In genomic region chr11:19389787-19390303, GRCh38 we compare ENCODE assay signal across 15 cellular contexts.
A peak's percentile ranks its signal among the peaks of the same experiment; 100 is the strongest.
DNase-seq lines count a peak whose midpoint lies in the region; ATAC-seq, FAIRE-seq and TF ChIP-seq lines count a peak whose summit lies in the region.
"Had no signal": no experiment of that assay in that cellular context is flagged by ENCODE, and none has a peak within 500 bp of the region (broad histone marks: within the 10 kb centered on the region; RNA-seq: fewer than 3 reads in every experiment).

No MANE protein-coding gene starts in this region.

- WGBS in upper lobe of left lung, 2 donors = 56 to 62% methylated on average over 3 of the region's 3 CpGs

- H3K9me3 ChIP-seq in mucosa of rectum (ENCODE audit: control insufficient read depth in 2 of 2, low read length in 2 of 2) (no peaks in the 10 kb centered on the region), upper lobe of left lung (no peaks in the 10 kb centered on the region)
- H3K9me3 ChIP-seq: ovary had no signal

- H3K4me1 ChIP-seq in mucosa of rectum (ENCODE audit: control insufficient read depth in 2 of 2, insufficient read depth in 2 of 2, low read length in 2 of 2) (no peaks in the 10 kb centered on the region), upper lobe of left lung (peaks cover 0 to 9% (median 3%) of the 10 kb centered on the region in 4 donors)

- no peak overlapping the region for H3K9ac ChIP-seq in mucosa of rectum (ENCODE audit: low read depth in 1 of 2, low read length in 2 of 2)

- TF ChIP-seq CTCF in fibroblast of villous mesenchyme (IDR thresholded peaks at IDR 0.05; ENCODE audit: insufficient read depth, low read depth, low read length) (no peak), upper lobe of left lung (IDR thresholded peaks at IDR 0.05) (no peak)

- ATAC-seq in upper lobe of left lung (ENCODE audit: low FRiP score in 2 of 2) = peak; percentile 55
- ATAC-seq: activated CD4-positive, CD25-positive, alpha-beta regulatory T cell treated with anti-CD3 and anti-CD28 coated beads, Interleukin-2, amount 50 U/mL, for 24 hours had no signal

- no peak for FAIRE-seq in frontal cortex (lab: Jason Lieb, UNC)

- H3K36me3 ChIP-seq in mucosa of rectum (ENCODE audit: control insufficient read depth in 2 of 2, insufficient read depth in 2 of 2, low read length in 2 of 2) (no peaks in the 10 kb centered on the region), upper lobe of left lung (no peaks in the 10 kb centered on the region)
- H3K36me3 ChIP-seq: ovary had no signal

- TF ChIP-seq EP300 in upper lobe of left lung (IDR thresholded peaks at IDR 0.05) = peak in 2 of 4 donors; percentile 20 to 21

- H3K27ac ChIP-seq in mucosa of rectum (ENCODE audit: low read depth in 2 of 2, low read length in 2 of 2) = peak overlapping the region; percentile 19 to 35
- H3K27ac ChIP-seq in upper lobe of left lung = peak overlapping the region in 3 of 4 donors; percentile 10 to 38 (median 30)
- H3K27ac ChIP-seq: 22Rv1, ovary had no signal

- H3K4me3 ChIP-seq in fibroblast of villous mesenchyme (ENCODE audit: low read depth, low read length) (no peak overlapping the region), mucosa of rectum (ENCODE audit: low read length in 2 of 2) (no peak overlapping the region), upper lobe of left lung (no peak overlapping the region)
- H3K4me3 ChIP-seq: ovary had no signal

- in situ Hi-C loops in G401 (cut with HindIII; ENCODE audit: low sequenced_read_pairs) = no loop called here

- TF ChIP-seq POLR2A in upper lobe of left lung (IDR thresholded peaks at IDR 0.05) = no peak

- H3K27me3 ChIP-seq in mucosa of rectum (ENCODE audit: control insufficient read depth in 2 of 2, insufficient read depth in 2 of 2, low read length in 2 of 2) = no peaks in the 10 kb centered on the region
- H3K27me3 ChIP-seq in upper lobe of left lung = no peaks in the 10 kb centered on the region
- H3K27me3 ChIP-seq: ovary had no signal

- peak; percentile 19 for DNase-seq in activated CD8-positive, alpha-beta memory T cell treated with anti-CD3 and anti-CD28 coated beads for 24 hours
- no peak for DNase-seq in activated CD8-positive, alpha-beta memory T cell treated with anti-CD3 and anti-CD28 coated beads, Interleukin-2, amount 50 U/mL, for 4 hours
- DNase-seq in fibroblast of villous mesenchyme (ENCODE audit: low read depth) = peak; percentile 88
- DNase-seq in upper lobe of left lung = peak in 1 of 2 donors; percentile 35
- no peak for DNase-seq in activated CD4-positive, alpha-beta T cell treated with anti-CD3 and anti-CD28 coated beads, Interleukin-2, amount 50 U/mL, for 1 hour
- DNase-seq in frontal cortex (ENCODE audit: low spot score in 2 of 2) = no peak
- DNase-seq in G401 (ENCODE audit: low spot score) = no peak
- DNase-seq: activated naive CD8-positive, alpha-beta T cell treated with anti-CD3 and anti-CD28 coated beads for 36 hours; CD4-positive, alpha-beta T cell; NCI-H2171 treated with DMSO at 0.1 percent for 48 hours; trophoblast cell had no signal

Comparison
In these comparisons a context has a peak if more than half of its experiments do, and no peak if none do; other contexts are left out.
1. DNase-seq: peak in activated CD8-positive, alpha-beta memory T cell treated with anti-CD3 and anti-CD28 coated beads for 24 hours (single experiment) and fibroblast of villous mesenchyme (single experiment); none in activated CD8-positive, alpha-beta memory T cell treated with anti-CD3 and anti-CD28 coated beads, Interleukin-2, amount 50 U/mL, for 4 hours (single experiment), activated CD4-positive, alpha-beta T cell treated with anti-CD3 and anti-CD28 coated beads, Interleukin-2, amount 50 U/mL, for 1 hour (single experiment), frontal cortex (0 of 2) and G401 (single experiment).